12 cellular contexts compared by ENCODE assay signal in genomic region chr9:116482740-116483139, GRCh38.
DNase-seq lines count a peak whose midpoint lies in the region; ATAC-seq and TF ChIP-seq lines count a peak whose summit lies in the region.
"Had no signal": no experiment of that assay in that cellular context is flagged by ENCODE, and none has a peak within 500 bp of the region (broad histone marks: within the 10 kb centered on the region; RNA-seq: fewer than 3 reads in every experiment).

No MANE protein-coding gene starts in this region.

- H3F3A ChIP-seq in neural progenitor cell (ENCODE audit: low read depth) = no peaks in the 10 kb centered on the region

- H3K79me2 ChIP-seq in neural progenitor cell (ENCODE audit: low read depth) = no peaks in the 10 kb centered on the region

- TF ChIP-seq POLR2A in gastroesophageal sphincter (IDR thresholded peaks at IDR 0.05) = no peak

- H3K4me2 ChIP-seq in neural progenitor cell (no peak overlapping the region), neuronal stem cell (ENCODE audit: insufficient read depth, low read length, poor library complexity, severe bottlenecking) (no peak overlapping the region)

- no peak overlapping the region for H3K18ac ChIP-seq in neuronal stem cell (ENCODE audit: low read length)

- H3K27ac Mint-ChIP-seq in neural progenitor cell = no peak overlapping the region
- H3K27ac Mint-ChIP-seq in stimulated activated naive B cell treated with anti-CD40 and anti-IgM and Interleukin-4, amounts not matched to agents 10 μg/mL and 1 μg/mL and 100 μg/mL, for 72 hours = no peak overlapping the region
- H3K27ac Mint-ChIP-seq: activated naive CD8-positive, alpha-beta T cell had no signal

- H3K27ac ChIP-seq in neural progenitor cell (no peak overlapping the region), gastroesophageal sphincter (no peak overlapping the region), foreskin keratinocyte (no peak overlapping the region), neuronal stem cell (replicated peaks; ENCODE audit: low read length) (no peak overlapping the region)

- no peak overlapping the region for H3K23ac ChIP-seq in neuronal stem cell (ENCODE audit: low read depth, low read length, poor library complexity)

- H3K4me3 Mint-ChIP-seq in neural progenitor cell = no peak overlapping the region
- H3K4me3 Mint-ChIP-seq in stimulated activated naive B cell treated with anti-CD40 and anti-IgM and Interleukin-4, amounts not matched to agents 10 μg/mL and 1 μg/mL and 100 μg/mL, for 72 hours = no peak overlapping the region
- H3K4me3 Mint-ChIP-seq: activated naive CD8-positive, alpha-beta T cell had no signal

- no peak overlapping the region for H3K4me3 ChIP-seq in neural progenitor cell
- no peak overlapping the region for H3K4me3 ChIP-seq in gastroesophageal sphincter
- no peak overlapping the region for H3K4me3 ChIP-seq in neuronal stem cell (ENCODE audit: low read length in 2 of 2)

- ATAC-seq in gastroesophageal sphincter (no peak), foreskin keratinocyte (no peak)
- ATAC-seq in stimulated activated naive B cell treated with anti-CD40 and anti-IgM and Interleukin-4, amounts not matched to agents 10 μg/mL and 1 μg/mL and 100 μg/mL, for 72 hours (replicated peaks) = no peak
- ATAC-seq: activated CD4-positive, CD25-positive, alpha-beta regulatory T cell treated with anti-CD3 and anti-CD28 coated beads, Interleukin-2, amount 50 U/mL, for 24 hours had no signal

- no peaks in the 10 kb centered on the region for H3K9me3 ChIP-seq in neural progenitor cell (ENCODE audit: low read depth)
- H3K9me3 ChIP-seq in gastroesophageal sphincter = no peaks in the 10 kb centered on the region
- no peaks in the 10 kb centered on the region for H3K9me3 ChIP-seq in neuronal stem cell (replicated peaks in 1 of 2; ENCODE audit: control insufficient read depth in 2 of 2, insufficient read depth in 1 of 2, low read depth in 1 of 2, low read length in 2 of 2)

- H3K9ac ChIP-seq in neural progenitor cell = no peak overlapping the region
- no peak overlapping the region for H3K9ac ChIP-seq in neuronal stem cell (ENCODE audit: low read depth, low read length, poor library complexity)

- TF ChIP-seq CTCF in neural progenitor cell (IDR thresholded peaks at IDR 0.05) = no peak
- TF ChIP-seq CTCF in gastroesophageal sphincter (IDR thresholded peaks at IDR 0.05) = no peak
- TF ChIP-seq CTCF in foreskin keratinocyte (conservative IDR thresholded peaks at IDR 0.05) = no peak

- no peaks in the 10 kb centered on the region for H3K9me3 Mint-ChIP-seq in neural progenitor cell
- H3K9me3 Mint-ChIP-seq in stimulated activated naive B cell treated with anti-CD40 and anti-IgM and Interleukin-4, amounts not matched to agents 10 μg/mL and 1 μg/mL and 100 μg/mL, for 72 hours = no peaks in the 10 kb centered on the region

- H3K79me1 ChIP-seq in neuronal stem cell (ENCODE audit: low read depth, low read length) = no peaks in the 10 kb centered on the region

- no peak overlapping the region for H2BK15ac ChIP-seq in neuronal stem cell (ENCODE audit: low read length)

- H2BK120ac ChIP-seq in neuronal stem cell (ENCODE audit: low read depth, low read length) = no peak overlapping the region

- H3K4me1 Mint-ChIP-seq in neural progenitor cell = peaks cover 7% of the 10 kb centered on the region
- no peaks in the 10 kb centered on the region for H3K4me1 Mint-ChIP-seq in stimulated activated naive B cell treated with anti-CD40 and anti-IgM and Interleukin-4, amounts not matched to agents 10 μg/mL and 1 μg/mL and 100 μg/mL, for 72 hours

- H4K91ac ChIP-seq in neuronal stem cell (ENCODE audit: low read depth, low read length, poor library complexity) = no peak overlapping the region

- H4K20me1 ChIP-seq in neural progenitor cell (ENCODE audit: low read depth) = peaks cover 5% of the 10 kb centered on the region

- H3K4me1 ChIP-seq in neural progenitor cell (peaks cover 8% of the 10 kb centered on the region), gastroesophageal sphincter (peaks cover 0 to 16% (median 0%) of the 10 kb centered on the region in 3 donors), foreskin keratinocyte (no peaks in the 10 kb centered on the region), neuronal stem cell (ENCODE audit: control insufficient read depth in 2 of 2, insufficient read depth in 1 of 2, low read depth in 1 of 2, low read length in 2 of 2) (peaks cover 7 to 8% of the 10 kb centered on the region in 2 donors)

- no peaks in the 10 kb centered on the region for H3K36me3 Mint-ChIP-seq in neural progenitor cell
- H3K36me3 Mint-ChIP-seq in stimulated activated naive B cell treated with anti-CD40 and anti-IgM and Interleukin-4, amounts not matched to agents 10 μg/mL and 1 μg/mL and 100 μg/mL, for 72 hours = peaks cover 0 to 3% of the 10 kb centered on the region in 2 donors

- H3K36me3 ChIP-seq in neural progenitor cell (no peaks in the 10 kb centered on the region), gastroesophageal sphincter (peaks cover 0 to 11% of the 10 kb centered on the region in 2 donors), neuronal stem cell (replicated peaks in 1 of 2; ENCODE audit: control insufficient read depth in 2 of 2, insufficient read depth in 2 of 2, low read length in 2 of 2) (no peaks in the 10 kb centered on the region)

- no peak overlapping the region for H2AFZ ChIP-seq in neural progenitor cell (replicated peaks)
- H2AFZ ChIP-seq in neuronal stem cell (ENCODE audit: low read length) = no peak overlapping the region

- no peak overlapping the region for H2BK5ac ChIP-seq in neuronal stem cell (ENCODE audit: low read length)

- H3K27me3 Mint-ChIP-seq in neural progenitor cell (ENCODE audit: insufficient read depth, low read depth) = peaks cover 3% of the 10 kb centered on the region
- no peaks in the 10 kb centered on the region for H3K27me3 Mint-ChIP-seq in stimulated activated naive B cell treated with anti-CD40 and anti-IgM and Interleukin-4, amounts not matched to agents 10 μg/mL and 1 μg/mL and 100 μg/mL, for 72 hours
- H3K27me3 Mint-ChIP-seq: activated naive CD8-positive, alpha-beta T cell had no signal

- TF ChIP-seq EP300 in gastroesophageal sphincter (IDR thresholded peaks at IDR 0.05) = no peak

- no peak overlapping the region for H2BK12ac ChIP-seq in neuronal stem cell (ENCODE audit: low read length)

- no CpG with 5 or more reads among the region's 1 CpG for WGBS in gastroesophageal sphincter (ENCODE audit: low coverage in 1 of 2), 2 donors
- WGBS in neuronal stem cell (ENCODE audit: extremely low coverage in 2 of 2, insufficient read length in 2 of 2, insufficient replicate concordance in 1 of 2), 2 donors = no CpG with 5 or more reads among the region's 1 CpG

- no peak overlapping the region for H2AK5ac ChIP-seq in neuronal stem cell (ENCODE audit: low read depth, low read length)

- H3K27me3 ChIP-seq in neural progenitor cell (no peaks in the 10 kb centered on the region), gastroesophageal sphincter (no peaks in the 10 kb centered on the region), foreskin keratinocyte (peaks cover 3% of the 10 kb centered on the region), neuronal stem cell (ENCODE audit: control insufficient read depth in 3 of 3, insufficient read depth in 3 of 3, low read depth in 1 of 3, low read length in 3 of 3) (no peaks in the 10 kb centered on the region)

- DNase-seq in C1 segment of cervical spinal cord (lab: John Stamatoyannopoulos, UW) (peak in 8 of 14 donors; percentile 4 to 35 (median 14)), NCI-H1092 treated with DMSO at 0.1 percent for 48 hours (lab: John Stamatoyannopoulos, UW) (peak; percentile 34), cerebellar cortex (ENCODE audit: low spot score) (peak; percentile 5), neural progenitor cell (ENCODE audit: low spot score) (peak; percentile 60), foreskin keratinocyte (no peak), neuronal stem cell (ENCODE audit: low spot score) (no peak)
- no peak for DNase-seq in stimulated activated naive B cell treated with anti-CD40 and anti-IgM and Interleukin-4, amounts not matched to agents 10 μg/mL and 1 μg/mL and 100 μg/mL, for 72 hours
- DNase-seq: HCEC 1CT, NCI-H2107 had no signal

- no peak overlapping the region for H3K4ac ChIP-seq in neuronal stem cell (ENCODE audit: low read length)

- H4K8ac ChIP-seq in neuronal stem cell (ENCODE audit: low read depth, low read length) = no peak overlapping the region

- H3K14ac ChIP-seq in neuronal stem cell (ENCODE audit: low read length) = no peak overlapping the region

Comparison
In these comparisons a context has a peak if more than half of its experiments do, and no peak if none do; other contexts are left out.
1. DNase-seq: peak in C1 segment of cervical spinal cord (8 of 14), NCI-H1092 treated with DMSO at 0.1 percent for 48 hours (single experiment), cerebellar cortex (single experiment) and neural progenitor cell (single experiment); none in foreskin keratinocyte (0 of 2), neuronal stem cell (single experiment) and stimulated activated naive B cell treated with anti-CD40 and anti-IgM and Interleukin-4, amounts not matched to agents 10 μg/mL and 1 μg/mL and 100 μg/mL, for 72 hours (single experiment).